In genomic region chr15:45387379-45388007, GRCh38 we compare ENCODE assay signal across 1 cellular context.
A peak's percentile ranks its signal among the peaks of the same experiment; 100 is the strongest.
TF ChIP-seq lines count a peak whose summit lies in the region.

No MANE protein-coding gene starts in this region.

TF ChIP-seq in HepG2, 621 proteins besides CTCF, POLR2A, EP300 and RAD21 (continued from another document):
- TF ChIP-seq, protein P1, sequence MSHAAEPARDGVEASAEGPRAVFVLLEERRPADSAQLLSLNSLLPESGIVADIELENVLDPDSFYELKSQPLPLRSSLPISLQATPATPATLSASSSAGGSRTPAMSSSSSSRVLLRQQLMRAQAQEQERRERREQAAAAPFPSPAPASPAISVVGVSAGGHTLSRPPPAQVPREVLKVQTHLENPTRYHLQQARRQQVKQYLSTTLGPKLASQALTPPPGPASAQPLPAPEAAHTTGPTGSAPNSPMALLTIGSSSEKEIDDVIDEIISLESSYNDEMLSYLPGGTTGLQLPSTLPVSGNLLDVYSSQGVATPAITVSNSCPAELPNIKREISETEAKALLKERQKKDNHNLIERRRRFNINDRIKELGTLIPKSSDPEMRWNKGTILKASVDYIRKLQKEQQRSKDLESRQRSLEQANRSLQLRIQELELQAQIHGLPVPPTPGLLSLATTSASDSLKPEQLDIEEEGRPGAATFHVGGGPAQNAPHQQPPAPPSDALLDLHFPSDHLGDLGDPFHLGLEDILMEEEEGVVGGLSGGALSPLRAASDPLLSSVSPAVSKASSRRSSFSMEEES (CRISPR knock-in tag; IDR thresholded peaks at IDR 0.05), result peak; percentile 55; the same call in 1 of the 2 replicates
- TF ChIP-seq NFKBIZ (CRISPR knock-in tag; IDR thresholded peaks at IDR 0.05) (peak; percentile 71), NR2F1 (CRISPR knock-in tag; IDR thresholded peaks at IDR 0.05) (0 out of 4 replicates have a peak, but pooled peaks of 1 of the 2 experiments have one; percentile 23), GATAD1 (CRISPR knock-in tag; IDR thresholded peaks at IDR 0.05) (0 out of 2 replicates have a peak, but pooled peaks have one; percentile 17), TEAD3 (CRISPR knock-in tag; optimal IDR thresholded peaks at IDR 0.05; ENCODE audit: borderline replicate concordance) (peak; percentile 66), NONO (IDR thresholded peaks at IDR 0.05) (no peak), NONO (CRISPR knock-in tag; conservative IDR thresholded peaks at IDR 0.05) (peak; percentile 63; the same call in 1 of the 2 replicates), ZNF564 (CRISPR knock-in tag; IDR thresholded peaks at IDR 0.05) (no peak), ONECUT2 (CRISPR knock-in tag; IDR thresholded peaks at IDR 0.05) (peak; percentile 16; the same call in 1 of the 2 replicates), ERF (CRISPR knock-in tag; IDR thresholded peaks at IDR 0.05) (peak; percentile 26; the same call in 1 of the 2 replicates), SKIL (CRISPR knock-in tag; IDR thresholded peaks at IDR 0.05; ENCODE audit: borderline replicate concordance) (peak; percentile 26; the same call in 1 of the 2 replicates), REPIN1 (CRISPR knock-in tag; IDR thresholded peaks at IDR 0.05; ENCODE audit: borderline replicate concordance, low read depth) (0 out of 2 replicates have a peak, but pooled peaks have one; percentile 43), POLR2AphosphoS5 (IDR thresholded peaks at IDR 0.05; ENCODE audit: low read depth, low read length) (no peak), SRSF1 (optimal IDR thresholded peaks at IDR 0.05; ENCODE audit: low read depth, low read length) (no peak), SATB2 (CRISPR knock-in tag; IDR thresholded peaks at IDR 0.05) (no peak), ZFY (CRISPR knock-in tag; IDR thresholded peaks at IDR 0.05) (no peak), KLF11 (CRISPR knock-in tag; IDR thresholded peaks at IDR 0.05) (no peak), NR2F6 (IDR thresholded peaks at IDR 0.05) (peak; percentile 77), NR2F6 (CRISPR knock-in tag; IDR thresholded peaks at IDR 0.05) (peak; percentile 69), NR2F2 (IDR thresholded peaks at IDR 0.05; ENCODE audit: borderline replicate concordance, low read depth) (peak; percentile 77; the same call in 1 of the 2 replicates), KMT2B (CRISPR knock-in tag; IDR thresholded peaks at IDR 0.05) (peak; percentile 35; the same call in 1 of the 2 replicates), KDM4B (CRISPR knock-in tag; IDR thresholded peaks at IDR 0.05) (no peak), ZSCAN5A (CRISPR knock-in tag; IDR thresholded peaks at IDR 0.05; ENCODE audit: borderline replicate concordance) (peak; percentile 42; the same call in 1 of the 2 replicates)
